ENCODE assay signal across 8 cellular contexts in the genomic region with DNA sequence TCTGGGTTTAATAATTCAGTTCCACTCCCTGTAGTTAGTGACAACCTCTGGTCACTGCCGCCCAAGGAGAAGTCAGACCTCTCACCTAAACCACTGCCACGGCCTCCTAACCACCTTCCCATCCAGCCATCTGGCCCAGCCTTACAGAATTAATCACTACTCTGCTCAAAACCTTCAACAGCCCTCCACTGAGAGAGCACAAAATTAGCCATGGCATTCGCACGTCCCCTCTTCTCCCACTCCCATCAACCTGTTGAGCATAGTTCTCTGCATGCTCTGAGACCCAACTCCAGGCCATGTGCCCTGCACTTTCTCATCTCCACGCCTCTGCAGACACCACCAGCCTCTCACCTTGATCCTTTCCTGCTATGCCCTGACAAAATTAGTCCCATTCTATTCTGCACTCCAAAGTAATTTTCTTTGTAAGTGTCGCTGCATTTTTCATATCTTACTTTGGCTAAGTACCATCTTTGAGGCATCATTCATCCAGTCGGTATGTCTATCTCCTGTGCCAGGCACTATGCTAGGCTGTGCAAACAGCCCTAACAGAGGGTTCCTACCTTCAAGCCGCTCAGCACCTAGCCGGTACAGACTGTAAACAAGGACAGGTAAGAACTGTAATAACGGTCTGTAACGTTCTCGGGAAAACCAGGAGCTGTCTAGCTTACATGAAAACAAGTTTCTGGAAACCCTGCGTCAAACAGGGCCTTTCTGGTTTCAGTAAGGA. TPM values are rescaled to one million over a fixed set of nuclear protein-coding genes. Genes with fewer than 3 reads are reported as not detected.
DNase-seq lines count a peak whose midpoint lies in the region; ATAC-seq, FAIRE-seq and TF ChIP-seq lines count a peak whose summit lies in the region.

No MANE protein-coding gene starts in this region.

- peak; percentile 44 for FAIRE-seq in GM19239 (lab: Jason Lieb, UNC)

- H3K27ac ChIP-seq in coronary artery (peak overlapping the region; percentile 72 to 97), mucosa of rectum (ENCODE audit: low read depth in 2 of 2, low read length in 2 of 2) (peak overlapping the region in 1 of 2 donors; percentile 17), aorta (ENCODE audit: low read depth in 1 of 2, low read length in 2 of 2) (peak overlapping the region; percentile 62 to 70)

- peak overlapping the region; percentile 5 to 44 for H3K9ac ChIP-seq in mucosa of rectum (ENCODE audit: low read depth in 1 of 2, low read length in 2 of 2)

- no peak for TF ChIP-seq CTCF in coronary artery (IDR thresholded peaks at IDR 0.05)

- H3K9me3 ChIP-seq in mucosa of rectum (ENCODE audit: control insufficient read depth in 2 of 2, low read length in 2 of 2) (no peaks in the 10 kb centered on the region), aorta (ENCODE audit: control insufficient read depth, low read length) (no peaks in the 10 kb centered on the region)

- peaks cover 8 to 12% of the 10 kb centered on the region in 2 donors for H3K4me1 ChIP-seq in mucosa of rectum (ENCODE audit: control insufficient read depth in 2 of 2, insufficient read depth in 2 of 2, low read length in 2 of 2)
- H3K4me1 ChIP-seq in aorta (ENCODE audit: control insufficient read depth in 1 of 2, insufficient read depth in 2 of 2, low read length in 2 of 2): peaks cover 2 to 9% of the 10 kb centered on the region in 2 donors

- ATAC-seq in aorta (ENCODE audit: low FRiP score) (peak; percentile 41), HG02623 (IDR thresholded peaks at IDR 0.05; ENCODE audit: unreplicated experiment) (no peak)

- intact Hi-C loops in aorta (cut with DNase I): no loop called here

- peak overlapping the region; percentile 99 for H3K4me3 ChIP-seq in coronary artery
- H3K4me3 ChIP-seq in mucosa of rectum (ENCODE audit: low read length in 2 of 2): peak overlapping the region; percentile 70 to 75
- peak overlapping the region; percentile 88 to 100 for H3K4me3 ChIP-seq in aorta (ENCODE audit: low read length in 2 of 2)

- DNase-seq in GM19239 (ENCODE audit: insufficient read length, low spot score) (no peak), NCI-H146 (lab: John Stamatoyannopoulos, UW) (peak; percentile 57), coronary artery (ENCODE audit: low spot score) (no peak), aorta (peak in 1 of 2 donors; percentile 45), midbrain (lab: John Stamatoyannopoulos, UW) (no peak), dermis blood vessel endothelial cell (no peak)

- WGBS in aorta, 2 donors: 8 to 10% methylated on average over 13 of the region's 13 CpGs

- H3K27me3 ChIP-seq in mucosa of rectum (ENCODE audit: control insufficient read depth in 2 of 2, insufficient read depth in 2 of 2, low read length in 2 of 2) (no peaks in the 10 kb centered on the region), aorta (ENCODE audit: control insufficient read depth in 1 of 2, insufficient read depth in 2 of 2, low read length in 1 of 2) (no peaks in the 10 kb centered on the region)

- H3K36me3 ChIP-seq in mucosa of rectum (ENCODE audit: control insufficient read depth in 2 of 2, insufficient read depth in 2 of 2, low read length in 2 of 2): peaks cover 5% of the 10 kb centered on the region in 2 donors
- no peaks in the 10 kb centered on the region for H3K36me3 ChIP-seq in aorta (ENCODE audit: control insufficient read depth in 1 of 2, insufficient read depth in 2 of 2, low read length in 1 of 2)

RNA-seq across cellular contexts. Expression of gene COPRS, which starts 1.0 kb away (rescaled TPM):
- total RNA-seq in aorta: 10 to 100 TPM; 56.9 to 69.2 TPM
- 100 to 1,000 TPM; 101 to 122 TPM for polyA plus RNA-seq in aorta
- total RNA-seq in dermis blood vessel endothelial cell: 57.0 and 79.5 TPM in 2 replicates

RNA-seq across cellular contexts. Expression of gene UTP6, which starts 43.4 kb away (rescaled TPM):
- total RNA-seq in aorta (10 to 100 TPM; 46.0 to 52.2 TPM), dermis blood vessel endothelial cell (34.8 and 41.2 TPM in 2 replicates)
- 10 to 100 TPM; 37.8 to 84.7 TPM for polyA plus RNA-seq in aorta
